16 cellular contexts compared by ENCODE assay signal in genomic region chr18:8326763-8327394, GRCh38.
DNase-seq lines count a peak whose midpoint lies in the region; ATAC-seq, FAIRE-seq and TF ChIP-seq lines count a peak whose summit lies in the region.
"Had no signal": no experiment of that assay in that cellular context is flagged by ENCODE, and none has a peak within 500 bp of the region (broad histone marks: within the 10 kb centered on the region; RNA-seq: fewer than 3 reads in every experiment).

No MANE protein-coding gene starts in this region.

- CTCF ChIA-PET in HepG2 (lab: Yijun Ruan, JAX; ENCODE audit: low intra/inter-chr PET ratio, low total read pairs), result no interaction called here
- CTCF ChIA-PET in A673 (lab: Charles Lee), result no interaction called here

- no peak overlapping the region for H3K4me2 ChIP-seq in HepG2 (ENCODE audit: low read depth, low read length)

- in situ Hi-C loops in HepG2 (cut with HindIII; ENCODE audit: extremely low pct_ligation_motif_present, low pct_unique_long_range_greater_than_20kb) (no loop called here), gastrocnemius medialis (cut with MboI; ENCODE audit: low sequenced_read_pairs in 4 of 4) (no loop called here)

- H4K20me1 ChIP-seq in HepG2 (ENCODE audit: insufficient read depth, low read length), result no peaks in the 10 kb centered on the region

- BruUV-seq in HepG2 (replicated peaks; lab: Mats Ljungman, UMichigan), result no TSS peak
- no TSS peak for BruUV-seq in A673 (replicated peaks; lab: Mats Ljungman, UMichigan)

- whole genome bisulfite sequencing in HepG2 (ENCODE audit: low lambda C conversion rate), result 100% methylated on average over 1 of the region's 1 CpG
- WGBS in right lobe of liver (ENCODE audit: insufficient coverage, low coverage, low lambda C conversion rate, missing lambda C conversion rate), result 100% methylated on average over 1 of the region's 1 CpG

- POLR2A ChIA-PET in HepG2 (lab: Yijun Ruan, JAX) (no interaction called here), A673 (lab: Charles Lee; ENCODE audit: low non-redundant PET) (no interaction called here)

- no peak for TF ChIP-seq POLR2A in HepG2 (IDR thresholded peaks at IDR 0.05; ENCODE audit: insufficient read depth in 1 of 2, low read depth in 2 of 2, low read length in 2 of 2)
- no peak for TF ChIP-seq POLR2A in right lobe of liver (IDR thresholded peaks at IDR 0.05)
- TF ChIP-seq POLR2A in gastrocnemius medialis (IDR thresholded peaks at IDR 0.05), result no peak

- no peak overlapping the region for H3K9ac ChIP-seq in HepG2 (ENCODE audit: insufficient read depth, low read depth, low read length)

- intact Hi-C loops in HepG2 (cut with micrococcal nuclease; ENCODE audit: unreplicated experiment) (no loop called here), right lobe of liver (cut with DNase I) (no loop called here), gastrocnemius medialis (cut with DNase I; ENCODE audit: low total_unique reads) (no loop called here), A673 (cut with micrococcal nuclease; ENCODE audit: unreplicated experiment) (no loop called here)

- H3K4me3 ChIP-seq in HepG2 (replicated peaks in 1 of 3; ENCODE audit: insufficient read depth in 1 of 3, low read depth in 2 of 3, low read length in 3 of 3) (no peak overlapping the region), right lobe of liver (no peak overlapping the region), bronchial epithelial cell (ENCODE audit: low read depth, low read length) (no peak overlapping the region), gastrocnemius medialis (no peak overlapping the region), A673 (ENCODE audit: low read depth, low read length, poor library complexity, severe bottlenecking) (no peak overlapping the region)
- H3K4me3 ChIP-seq: HAP-1 had no signal

- H3K79me2 ChIP-seq in HepG2 (ENCODE audit: insufficient read depth, low read length), result no peaks in the 10 kb centered on the region

- no peak for ATAC-seq in HepG2
- ATAC-seq in right lobe of liver, result no peak
- no peak for ATAC-seq in gastrocnemius medialis

- H3K4me1 ChIP-seq in HepG2 (ENCODE audit: insufficient read depth, low read length) (peaks cover 13% of the 10 kb centered on the region), right lobe of liver (peaks cover 0 to 19% (median 3%) of the 10 kb centered on the region in 4 donors), gastrocnemius medialis (peaks cover 27 to 37% of the 10 kb centered on the region in 2 donors), A673 (ENCODE audit: insufficient read depth, low read length, poor library complexity, severe bottlenecking) (no peaks in the 10 kb centered on the region)
- H3K4me1 ChIP-seq: BE2C, HAP-1 had no signal

- H3K36me3 ChIP-seq in HepG2 (replicated peaks in 1 of 2; ENCODE audit: control insufficient read depth in 1 of 2, insufficient read depth in 2 of 2, low read length in 2 of 2), result no peaks in the 10 kb centered on the region; a peak in 1 of 5 replicates
- no peaks in the 10 kb centered on the region for H3K36me3 ChIP-seq in right lobe of liver
- no peaks in the 10 kb centered on the region for H3K36me3 ChIP-seq in bronchial epithelial cell (ENCODE audit: control insufficient read depth, insufficient read depth, low read length)
- no peaks in the 10 kb centered on the region for H3K36me3 ChIP-seq in gastrocnemius medialis
- no peaks in the 10 kb centered on the region for H3K36me3 ChIP-seq in A673 (ENCODE audit: insufficient read depth, low read length, poor library complexity, severe bottlenecking)
- H3K36me3 ChIP-seq: BE2C, HAP-1 had no signal

- no peak for TF ChIP-seq CTCF in HepG2 (CRISPR knock-in tag; IDR thresholded peaks at IDR 0.05)
- no peak for TF ChIP-seq CTCF in right lobe of liver (IDR thresholded peaks at IDR 0.05)
- no peak for TF ChIP-seq CTCF in bronchial epithelial cell (IDR thresholded peaks at IDR 0.05; ENCODE audit: insufficient read depth, low read length, severe bottlenecking)
- TF ChIP-seq CTCF in gastrocnemius medialis (IDR thresholded peaks at IDR 0.05 in 4 of 5, conservative IDR thresholded peaks at IDR 0.05 in 1 of 5), result no peak
- TF ChIP-seq CTCF in A673 (conservative IDR thresholded peaks at IDR 0.05; ENCODE audit: low read depth, low read length), result no peak

- DNase-seq in HepG2 (ENCODE audit: low spot score), result no peak
- DNase-seq in right lobe of liver, result no peak
- no peak for DNase-seq in bronchial epithelial cell (ENCODE audit: low read depth)
- no peak for DNase-seq in gastrocnemius medialis
- DNase-seq in A673 (ENCODE audit: low spot score), result no peak
- no peak for DNase-seq in stimulated activated CD4-positive, alpha-beta T cell treated with anti-CD3 and anti-CD28 coated beads, Interleukin-12 subunit alpha, Interleukin-12 subunit beta, amount 100 ng/mL, for 4 hours
- no peak for DNase-seq in stimulated activated naive CD4-positive, alpha-beta T cell treated with Interleukin-2 at 50 U/mL for 16 hours (lab: John Stamatoyannopoulos, UW)
- DNase-seq: BE2C; CD4-positive, alpha-beta memory T cell; DND-41; GDM1 had no signal

- TF ChIP-seq EP300 in HepG2 (IDR thresholded peaks at IDR 0.05; ENCODE audit: low read depth in 2 of 2, low read length in 2 of 2) (no peak), HepG2 (CRISPR knock-in tag; IDR thresholded peaks at IDR 0.05; ENCODE audit: borderline replicate concordance) (no peak)

- no peak for FAIRE-seq in HepG2 (lab: Jason Lieb, UNC)
- peak; percentile 87 for FAIRE-seq in bronchial epithelial cell (lab: Jason Lieb, UNC)
- FAIRE-seq: D721Med, GM19239, H1 had no signal

- H3K9me3 ChIP-seq in HepG2 (ENCODE audit: low read length), result no peaks in the 10 kb centered on the region
- H3K9me3 ChIP-seq in right lobe of liver, result no peaks in the 10 kb centered on the region
- H3K9me3 ChIP-seq in gastrocnemius medialis, result no peaks in the 10 kb centered on the region
- H3K9me3 ChIP-seq in A673 (ENCODE audit: low read depth, low read length, poor library complexity, severe bottlenecking), result no peaks in the 10 kb centered on the region
- H3K9me3 ChIP-seq: BE2C, HAP-1 had no signal

- H3K27ac ChIP-seq in HepG2 (ENCODE audit: extremely low read length, insufficient read depth, low read length) (no peak overlapping the region), right lobe of liver (no peak overlapping the region), gastrocnemius medialis (peak overlapping the region in 3 of 4 donors; percentile 11 to 44 (median 44)), A673 (ENCODE audit: low read depth, low read length, poor library complexity, severe bottlenecking) (no peak overlapping the region)
- H3K27ac ChIP-seq: C4-2B had no signal

- no peak for TF ChIP-seq RAD21 in HepG2 (CRISPR knock-in tag; IDR thresholded peaks at IDR 0.05)

- H3K27me3 ChIP-seq in HepG2 (ENCODE audit: control insufficient read depth in 1 of 2, insufficient read depth in 2 of 2, low read length in 2 of 2) (no peaks in the 10 kb centered on the region), right lobe of liver (no peaks in the 10 kb centered on the region), bronchial epithelial cell (ENCODE audit: control insufficient read depth, insufficient read depth, low read length) (no peaks in the 10 kb centered on the region), gastrocnemius medialis (no peaks in the 10 kb centered on the region), A673 (replicated peaks; ENCODE audit: insufficient read depth, low read depth, low read length, poor library complexity) (peaks cover 5% of the 10 kb centered on the region)
- H3K27me3 ChIP-seq: BE2C had no signal

- H2AFZ ChIP-seq in HepG2 (ENCODE audit: low read length), result no peak overlapping the region

TF ChIP-seq in HepG2, 621 proteins besides CTCF, POLR2A, EP300 and RAD21:
- TF ChIP-seq HNF1B (CRISPR knock-in tag; IDR thresholded peaks at IDR 0.05) (no peak), MAFK (conservative IDR thresholded peaks at IDR 0.05 in 1 of 2, IDR thresholded peaks at IDR 0.05 in 1 of 2; ENCODE audit: low read length in 2 of 2) (peak; percentile 33 to 70; a peak in 2 of 4 replicates), SMYD3 (CRISPR knock-in tag; IDR thresholded peaks at IDR 0.05) (no peak), FOXC1 (CRISPR knock-in tag; IDR thresholded peaks at IDR 0.05; ENCODE audit: borderline replicate concordance) (no peak), FOXP4 (CRISPR knock-in tag; IDR thresholded peaks at IDR 0.05) (no peak), MAFF (IDR thresholded peaks at IDR 0.05; ENCODE audit: low read depth, low read length) (peak; percentile 51; the same call in 1 of the 2 replicates)

Comparison
In these comparisons a context has a peak if more than half of its experiments do, and no peak if none do; other contexts are left out.
1. H3K27ac ChIP-seq: peak in gastrocnemius medialis (3 of 4); none in HepG2 (single experiment), right lobe of liver (0 of 3) and A673 (single experiment).